In the genomic region with DNA sequence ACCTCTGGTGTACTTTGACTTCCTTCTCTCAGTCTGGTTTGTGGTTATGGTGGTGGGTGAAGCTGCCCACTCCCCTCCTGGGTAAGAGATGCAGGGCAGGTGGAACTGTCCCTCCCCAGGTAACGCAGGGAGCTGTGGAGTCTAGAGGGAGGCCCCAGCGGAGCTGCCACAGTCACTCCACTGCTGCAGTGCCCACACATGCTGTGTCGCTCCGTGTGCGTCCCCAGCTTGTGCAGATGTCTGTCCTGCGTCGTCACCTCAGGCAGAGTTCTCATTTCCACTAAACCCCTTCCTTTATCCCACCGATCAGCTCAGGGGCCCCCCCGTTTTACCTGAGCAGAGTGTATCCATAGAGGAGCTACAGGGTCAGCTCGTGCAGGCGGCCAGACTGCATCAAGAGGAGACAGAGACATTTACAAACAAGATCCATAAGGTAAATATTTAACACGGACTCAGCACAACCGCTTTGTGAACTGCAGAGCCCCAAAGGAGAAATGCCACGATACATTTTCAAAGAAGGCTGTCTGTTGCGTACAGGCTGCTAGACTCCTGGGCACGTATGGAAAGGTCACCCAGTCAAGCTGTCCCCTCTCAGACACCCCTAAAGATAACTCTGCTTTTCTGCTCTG, we compare ENCODE assay signal across 2 cellular contexts.
A peak's percentile ranks its signal among the peaks of the same experiment; 100 is the strongest.
TF ChIP-seq lines count a peak whose summit lies in the region.

No MANE protein-coding gene starts in this region.

TF ChIP-seq in HepG2, 621 proteins besides CTCF, POLR2A, EP300 and RAD21 (continues in another document):
- TF ChIP-seq, protein P1, sequence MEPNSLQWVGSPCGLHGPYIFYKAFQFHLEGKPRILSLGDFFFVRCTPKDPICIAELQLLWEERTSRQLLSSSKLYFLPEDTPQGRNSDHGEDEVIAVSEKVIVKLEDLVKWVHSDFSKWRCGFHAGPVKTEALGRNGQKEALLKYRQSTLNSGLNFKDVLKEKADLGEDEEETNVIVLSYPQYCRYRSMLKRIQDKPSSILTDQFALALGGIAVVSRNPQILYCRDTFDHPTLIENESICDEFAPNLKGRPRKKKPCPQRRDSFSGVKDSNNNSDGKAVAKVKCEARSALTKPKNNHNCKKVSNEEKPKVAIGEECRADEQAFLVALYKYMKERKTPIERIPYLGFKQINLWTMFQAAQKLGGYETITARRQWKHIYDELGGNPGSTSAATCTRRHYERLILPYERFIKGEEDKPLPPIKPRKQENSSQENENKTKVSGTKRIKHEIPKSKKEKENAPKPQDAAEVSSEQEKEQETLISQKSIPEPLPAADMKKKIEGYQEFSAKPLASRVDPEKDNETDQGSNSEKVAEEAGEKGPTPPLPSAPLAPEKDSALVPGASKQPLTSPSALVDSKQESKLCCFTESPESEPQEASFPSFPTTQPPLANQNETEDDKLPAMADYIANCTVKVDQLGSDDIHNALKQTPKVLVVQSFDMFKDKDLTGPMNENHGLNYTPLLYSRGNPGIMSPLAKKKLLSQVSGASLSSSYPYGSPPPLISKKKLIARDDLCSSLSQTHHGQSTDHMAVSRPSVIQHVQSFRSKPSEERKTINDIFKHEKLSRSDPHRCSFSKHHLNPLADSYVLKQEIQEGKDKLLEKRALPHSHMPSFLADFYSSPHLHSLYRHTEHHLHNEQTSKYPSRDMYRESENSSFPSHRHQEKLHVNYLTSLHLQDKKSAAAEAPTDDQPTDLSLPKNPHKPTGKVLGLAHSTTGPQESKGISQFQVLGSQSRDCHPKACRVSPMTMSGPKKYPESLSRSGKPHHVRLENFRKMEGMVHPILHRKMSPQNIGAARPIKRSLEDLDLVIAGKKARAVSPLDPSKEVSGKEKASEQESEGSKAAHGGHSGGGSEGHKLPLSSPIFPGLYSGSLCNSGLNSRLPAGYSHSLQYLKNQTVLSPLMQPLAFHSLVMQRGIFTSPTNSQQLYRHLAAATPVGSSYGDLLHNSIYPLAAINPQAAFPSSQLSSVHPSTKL (CRISPR knock-in tag; IDR thresholded peaks at IDR 0.05): peak; percentile 40; the same call in 1 of the 2 replicates
- TF ChIP-seq ZNF10 (CRISPR knock-in tag; IDR thresholded peaks at IDR 0.05; ENCODE audit: borderline replicate concordance, low read depth) (no peak), SOX13 (IDR thresholded peaks at IDR 0.05) (no peak), SOX13 (CRISPR knock-in tag; conservative IDR thresholded peaks at IDR 0.05 in 1 of 2, IDR thresholded peaks at IDR 0.05 in 1 of 2) (0 out of 4 replicates have a peak, but pooled peaks of 1 of the 2 experiments have one; percentile 26), TSC22D2 (CRISPR knock-in tag; IDR thresholded peaks at IDR 0.05; ENCODE audit: borderline replicate concordance) (no peak), RARA (CRISPR knock-in tag; IDR thresholded peaks at IDR 0.05) (peak; percentile 52; the same call in 1 of the 2 replicates), GFI1 (CRISPR knock-in tag; IDR thresholded peaks at IDR 0.05; ENCODE audit: borderline replicate concordance) (0 out of 2 replicates have a peak, but pooled peaks have one; percentile 22), POLR2G (IDR thresholded peaks at IDR 0.05; ENCODE audit: low read depth, low read length) (peak; percentile 42; the same call in 1 of the 2 replicates), FOXP1 (IDR thresholded peaks at IDR 0.05) (no peak), FOXP1 (CRISPR knock-in tag; IDR thresholded peaks at IDR 0.05) (peak; percentile 42; the same call in 1 of the 2 replicates), FOXA1 (IDR thresholded peaks at IDR 0.05) (no peak), FOXA1 (CRISPR knock-in tag; IDR thresholded peaks at IDR 0.05) (peak; percentile 21; the same call in 1 of the 2 replicates), SALL1 (CRISPR knock-in tag; IDR thresholded peaks at IDR 0.05) (peak; percentile 31; the same call in 1 of the 2 replicates)
- TF ChIP-seq, protein P2, sequence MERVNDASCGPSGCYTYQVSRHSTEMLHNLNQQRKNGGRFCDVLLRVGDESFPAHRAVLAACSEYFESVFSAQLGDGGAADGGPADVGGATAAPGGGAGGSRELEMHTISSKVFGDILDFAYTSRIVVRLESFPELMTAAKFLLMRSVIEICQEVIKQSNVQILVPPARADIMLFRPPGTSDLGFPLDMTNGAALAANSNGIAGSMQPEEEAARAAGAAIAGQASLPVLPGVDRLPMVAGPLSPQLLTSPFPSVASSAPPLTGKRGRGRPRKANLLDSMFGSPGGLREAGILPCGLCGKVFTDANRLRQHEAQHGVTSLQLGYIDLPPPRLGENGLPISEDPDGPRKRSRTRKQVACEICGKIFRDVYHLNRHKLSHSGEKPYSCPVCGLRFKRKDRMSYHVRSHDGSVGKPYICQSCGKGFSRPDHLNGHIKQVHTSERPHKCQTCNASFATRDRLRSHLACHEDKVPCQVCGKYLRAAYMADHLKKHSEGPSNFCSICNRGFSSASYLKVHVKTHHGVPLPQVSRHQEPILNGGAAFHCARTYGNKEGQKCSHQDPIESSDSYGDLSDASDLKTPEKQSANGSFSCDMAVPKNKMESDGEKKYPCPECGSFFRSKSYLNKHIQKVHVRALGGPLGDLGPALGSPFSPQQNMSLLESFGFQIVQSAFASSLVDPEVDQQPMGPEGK (CRISPR knock-in tag; IDR thresholded peaks at IDR 0.05): peak; percentile 54
- TF ChIP-seq, protein P3, sequence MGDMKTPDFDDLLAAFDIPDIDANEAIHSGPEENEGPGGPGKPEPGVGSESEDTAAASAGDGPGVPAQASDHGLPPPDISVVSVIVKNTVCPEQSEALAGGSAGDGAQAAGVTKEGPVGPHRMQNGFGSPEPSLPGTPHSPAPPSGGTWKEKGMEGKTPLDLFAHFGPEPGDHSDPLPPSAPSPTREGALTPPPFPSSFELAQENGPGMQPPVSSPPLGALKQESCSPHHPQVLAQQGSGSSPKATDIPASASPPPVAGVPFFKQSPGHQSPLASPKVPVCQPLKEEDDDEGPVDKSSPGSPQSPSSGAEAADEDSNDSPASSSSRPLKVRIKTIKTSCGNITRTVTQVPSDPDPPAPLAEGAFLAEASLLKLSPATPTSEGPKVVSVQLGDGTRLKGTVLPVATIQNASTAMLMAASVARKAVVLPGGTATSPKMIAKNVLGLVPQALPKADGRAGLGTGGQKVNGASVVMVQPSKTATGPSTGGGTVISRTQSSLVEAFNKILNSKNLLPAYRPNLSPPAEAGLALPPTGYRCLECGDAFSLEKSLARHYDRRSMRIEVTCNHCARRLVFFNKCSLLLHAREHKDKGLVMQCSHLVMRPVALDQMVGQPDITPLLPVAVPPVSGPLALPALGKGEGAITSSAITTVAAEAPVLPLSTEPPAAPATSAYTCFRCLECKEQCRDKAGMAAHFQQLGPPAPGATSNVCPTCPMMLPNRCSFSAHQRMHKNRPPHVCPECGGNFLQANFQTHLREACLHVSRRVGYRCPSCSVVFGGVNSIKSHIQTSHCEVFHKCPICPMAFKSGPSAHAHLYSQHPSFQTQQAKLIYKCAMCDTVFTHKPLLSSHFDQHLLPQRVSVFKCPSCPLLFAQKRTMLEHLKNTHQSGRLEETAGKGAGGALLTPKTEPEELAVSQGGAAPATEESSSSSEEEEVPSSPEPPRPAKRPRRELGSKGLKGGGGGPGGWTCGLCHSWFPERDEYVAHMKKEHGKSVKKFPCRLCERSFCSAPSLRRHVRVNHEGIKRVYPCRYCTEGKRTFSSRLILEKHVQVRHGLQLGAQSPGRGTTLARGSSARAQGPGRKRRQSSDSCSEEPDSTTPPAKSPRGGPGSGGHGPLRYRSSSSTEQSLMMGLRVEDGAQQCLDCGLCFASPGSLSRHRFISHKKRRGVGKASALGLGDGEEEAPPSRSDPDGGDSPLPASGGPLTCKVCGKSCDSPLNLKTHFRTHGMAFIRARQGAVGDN (CRISPR knock-in tag; IDR thresholded peaks at IDR 0.05): peak; percentile 59

TF ChIP-seq in WTC11, 78 proteins besides CTCF, POLR2A, EP300 and RAD21 (continued from another document):
- no peak for TF ChIP-seq NR3C1 (CRISPR knock-in tag; conservative IDR thresholded peaks at IDR 0.05; ENCODE audit: low read depth)
